ENCODE assay signal across 8 cellular contexts in genomic region chr1:19799877-19800804, GRCh38. TPM values are rescaled to one million over a fixed set of nuclear protein-coding genes. Genes with fewer than 3 reads are reported as not detected.
A peak's percentile ranks its signal among the peaks of the same experiment; 100 is the strongest.
DNase-seq lines count a peak whose midpoint lies in the region; ATAC-seq, FAIRE-seq and TF ChIP-seq lines count a peak whose summit lies in the region.

Gene TMCO4 (minus strand): TSS chr1:19799916. CDS start chr1:19780758, 19,158 bp downstream.

- intact Hi-C loops in OCI-LY7 (cut with micrococcal nuclease; ENCODE audit: unreplicated experiment) (loop anchor here (2.0 kb wide), 1 partner anchor 15 kb away; the partner anchor contains the start of gene RNF186), natural killer cell (cut with micrococcal nuclease) (no loop called here), stomach (cut with DNase I; ENCODE audit: low total_unique reads) (no loop called here)

- CTCF ChIA-PET in OCI-LY7 (lab: Charles Lee; ENCODE audit: unreplicated experiment): no interaction called here

- ATAC-seq in HG02943 (IDR thresholded peaks at IDR 0.05; ENCODE audit: low read depth, unreplicated experiment) (peak; percentile 50), natural killer cell (peak; percentile 49 to 66 (median 58)), HG03039 (IDR thresholded peaks at IDR 0.05; ENCODE audit: unreplicated experiment) (no peak)
- peak; percentile 59 for ATAC-seq in activated T-helper 17 cell treated with anti-CD3 and anti-CD28 coated beads, Interleukin-2, amount 50 U/mL, for 72 hours (replicated peaks)

- no peaks in the 10 kb centered on the region for H3K9me2 ChIP-seq in OCI-LY7 (ENCODE audit: insufficient read depth, low read length)

- POLR2A ChIA-PET in OCI-LY7 (lab: Charles Lee): no interaction called here

- peaks cover 19% of the 10 kb centered on the region for H3K4me1 Mint-ChIP-seq in activated T-helper 17 cell treated with anti-CD3 and anti-CD28 coated beads, Interleukin-2, amount 50 U/mL, for 72 hours
- H3K4me1 Mint-ChIP-seq in natural killer cell: peaks cover 0 to 31% of the 10 kb centered on the region in 2 donors

- no peaks in the 10 kb centered on the region for H4K20me1 ChIP-seq in OCI-LY7 (ENCODE audit: insufficient read depth, low read length)

- H3K27me3 Mint-ChIP-seq in activated T-helper 17 cell treated with anti-CD3 and anti-CD28 coated beads, Interleukin-2, amount 50 U/mL, for 72 hours: no peaks in the 10 kb centered on the region
- peaks cover 0 to 2% of the 10 kb centered on the region in 2 donors for H3K27me3 Mint-ChIP-seq in natural killer cell (ENCODE audit: low read depth in 2 of 2)

- H3K9me3 ChIP-seq in OCI-LY7 (ENCODE audit: low read length): no peaks in the 10 kb centered on the region
- H3K9me3 ChIP-seq in stomach: no peaks in the 10 kb centered on the region

- FAIRE-seq in GM12891 (lab: Jason Lieb, UNC): peak; percentile 67

- WGBS in stomach, 5 donors: 5 to 15% (median 8%) methylated on average over 28 to 65 of the region's 65 CpGs

- H2AFZ ChIP-seq in OCI-LY7 (ENCODE audit: low read length): peak within 1 kb of the TSS; percentile 74; the same call in 1 of the 2 replicates

- H3K27ac Mint-ChIP-seq in activated T-helper 17 cell treated with anti-CD3 and anti-CD28 coated beads, Interleukin-2, amount 50 U/mL, for 72 hours: peak within 1 kb of the TSS; percentile 94
- peak within 1 kb of the TSS; percentile 83 to 89 for H3K27ac Mint-ChIP-seq in natural killer cell

- H3K4me3 ChIP-seq in OCI-LY7 (ENCODE audit: low read depth, low read length, poor library complexity, severe bottlenecking) (peak within 1 kb of the TSS; percentile 46), stomach (peak within 1 kb of the TSS; percentile 71 to 83 (median 73))

- no peaks in the 10 kb centered on the region for H3K27me3 ChIP-seq in stomach

- BruUV-seq in OCI-LY7 (replicated peaks; lab: Mats Ljungman, UMichigan): no TSS peak

- H3K27ac ChIP-seq in OCI-LY7 (ENCODE audit: low read depth, low read length, poor library complexity, severe bottlenecking) (no peak within 1 kb of the TSS), stomach (peak within 1 kb of the TSS; percentile 91 to 96 (median 94))

- H3K36me3 ChIP-seq in OCI-LY7 (ENCODE audit: insufficient read depth, low read length): no peaks in the 10 kb centered on the region
- H3K36me3 ChIP-seq in stomach: peaks cover 0 to 13% (median 12%) of the 10 kb centered on the region in 4 donors

- TF ChIP-seq EP300 in stomach (IDR thresholded peaks at IDR 0.05): no peak

- DNase-seq in GM12891 (ENCODE audit: insufficient read length, low spot score) (peak; percentile 45), OCI-LY7 (ENCODE audit: low spot score) (peak; percentile 37), fibroblast of peridontal ligament (ENCODE audit: extremely low read depth) (peak; percentile 91), natural killer cell (peak; percentile 21), stomach (peak; percentile 64)

- peaks cover 12% of the 10 kb centered on the region for H3K4me1 ChIP-seq in OCI-LY7 (ENCODE audit: insufficient read depth, low read length, poor library complexity, severe bottlenecking)
- H3K4me1 ChIP-seq in stomach: peaks cover 6 to 29% (median 21%) of the 10 kb centered on the region in 4 donors

- peak within 1 kb of the TSS; percentile 90 for H3K4me3 Mint-ChIP-seq in activated T-helper 17 cell treated with anti-CD3 and anti-CD28 coated beads, Interleukin-2, amount 50 U/mL, for 72 hours
- H3K4me3 Mint-ChIP-seq in natural killer cell: peak within 1 kb of the TSS; percentile 96

- H3K4me2 ChIP-seq in OCI-LY7 (ENCODE audit: low read length): peak within 1 kb of the TSS; percentile 65

- no peak for TF ChIP-seq POLR2A in GM12891 (IDR thresholded peaks at IDR 0.05; ENCODE audit: low read depth, low read length)
- TF ChIP-seq POLR2A in stomach (IDR thresholded peaks at IDR 0.05): no peak

- TF ChIP-seq CTCF in OCI-LY7 (conservative IDR thresholded peaks at IDR 0.05; ENCODE audit: low read length) (no peak), natural killer cell (IDR thresholded peaks at IDR 0.05) (no peak), stomach (IDR thresholded peaks at IDR 0.05) (no peak)

- no peaks in the 10 kb centered on the region for H3K79me2 ChIP-seq in OCI-LY7 (ENCODE audit: insufficient read depth, low read depth, low read length)

- H3K9me3 Mint-ChIP-seq in activated T-helper 17 cell treated with anti-CD3 and anti-CD28 coated beads, Interleukin-2, amount 50 U/mL, for 72 hours: no peaks in the 10 kb centered on the region
- H3K9me3 Mint-ChIP-seq in natural killer cell: no peaks in the 10 kb centered on the region

- no peaks in the 10 kb centered on the region for H3K36me3 Mint-ChIP-seq in activated T-helper 17 cell treated with anti-CD3 and anti-CD28 coated beads, Interleukin-2, amount 50 U/mL, for 72 hours (ENCODE audit: low read depth)
- no peaks in the 10 kb centered on the region for H3K36me3 Mint-ChIP-seq in natural killer cell

TF ChIP-seq in GM12891, 5 proteins besides CTCF, POLR2A, EP300 and RAD21:
- TF ChIP-seq TAF1 (IDR thresholded peaks at IDR 0.05; ENCODE audit: low read depth, low read length): no peak
- no peak for TF ChIP-seq SPI1 (IDR thresholded peaks at IDR 0.05; ENCODE audit: low read depth, low read length)
- TF ChIP-seq POU2F2 (IDR thresholded peaks at IDR 0.05; ENCODE audit: low read depth, low read length): no peak

RNA-seq across cellular contexts. Expression of gene TMCO4, which starts in this region (rescaled TPM):
- polyA plus RNA-seq in GM12891 (2012; ENCODE audit: low read depth, missing spikeins): 5.5 TPM
- 0.31 and 1.2 TPM in 2 replicates for total RNA-seq in OCI-LY7 (2014; rRNA removed; shearing (Covaris generic))
- total RNA-seq in OCI-LY7 (2022): 7.8 and 8.1 TPM in 2 replicates
- 10 to 100 TPM in 1 of 2 donors, 1 to 10 TPM in 1; 8.9 to 12.6 TPM for total RNA-seq in activated T-helper 17 cell treated with anti-CD3 and anti-CD28 coated beads, Interleukin-2, amount 50 U/mL, for 72 hours
- 10 to 100 TPM; 14.2 to 21.5 (median 18.3) TPM for total RNA-seq in natural killer cell
- total RNA-seq in stomach: 100 to 1,000 TPM in 2 of 5 donors, 10 to 100 TPM in 2, 1 to 10 TPM in 1; 5.3 to 326 (median 35.2) TPM
- polyA plus RNA-seq in stomach: 10 to 100 TPM; 16.7 to 27.4 (median 20.9) TPM

Comparison
In these comparisons a context has a peak if more than half of its experiments do, and no peak if none do; other contexts are left out.
1. DNase-seq: peak in every context shown above with its lines; median percentile 91 in fibroblast of peridontal ligament; 64 in stomach; 45 in GM12891; 37 in OCI-LY7; 21 in natural killer cell.